Comparison of ENCODE assay signal across 8 cellular contexts in genomic region chr22:23219787-23220484, GRCh38. TPM values are rescaled to one million over a fixed set of nuclear protein-coding genes. Genes with fewer than 3 reads are reported as not detected.
DNase-seq lines count a peak whose midpoint lies in the region; ATAC-seq, FAIRE-seq and TF ChIP-seq lines count a peak whose summit lies in the region.

No MANE protein-coding gene starts in this region.

- no peak for DNase-seq in Caco-2
- peak; percentile 97 for DNase-seq in NAMALWA (ENCODE audit: low spot score)
- peak; percentile 17 for DNase-seq in activated T-cell treated with anti-CD3 and anti-CD28 coated beads for 1 hour (ENCODE audit: low read depth)
- DNase-seq in glomerular visceral epithelial cell (ENCODE audit: extremely low spot score), result peak; percentile 68
- peak; percentile 53 to 58 for DNase-seq in stimulated activated CD4-positive, alpha-beta T cell treated with anti-CD3 and anti-CD28 coated beads, Interleukin-4, amount 100 ng/mL, for 48 hours (ENCODE audit: low read depth in 2 of 2)
- no peak for DNase-seq in frontal cortex (ENCODE audit: low spot score in 2 of 2)

- no TSS peak for BruUV-seq in Caco-2 (replicated peaks; lab: Mats Ljungman, UMichigan)

- H3K36me3 Mint-ChIP-seq in Caco-2 (ENCODE audit: insufficient read depth, unreplicated experiment), result peaks cover 9% of the 10 kb centered on the region

- H3K4me3 ChIP-seq in Caco-2 (ENCODE audit: low read depth, low read length), result no peak overlapping the region

- peaks cover 51% of the 10 kb centered on the region for H3K4me1 ChIP-seq in Caco-2

- H3K9me3 ChIP-seq in Caco-2, result no peaks in the 10 kb centered on the region

- ATAC-seq in GM19463 (IDR thresholded peaks at IDR 0.05; ENCODE audit: unreplicated experiment) (peak; percentile 60), GM21825 (IDR thresholded peaks at IDR 0.05; ENCODE audit: unreplicated experiment) (no peak)

- peak overlapping the region; percentile 21 for H3K27ac Mint-ChIP-seq in Caco-2 (ENCODE audit: unreplicated experiment)

- intact Hi-C loops in Caco-2 (cut with micrococcal nuclease; ENCODE audit: unreplicated experiment), result no loop called here

- no peaks in the 10 kb centered on the region for H3K9me3 Mint-ChIP-seq in Caco-2 (ENCODE audit: unreplicated experiment)

- H3K4me3 Mint-ChIP-seq in Caco-2 (ENCODE audit: unreplicated experiment), result no peak overlapping the region

- FAIRE-seq in frontal cortex (lab: Jason Lieb, UNC), result no peak

- CTCF ChIA-PET in Caco-2 (lab: Charles Lee), result interaction anchor here (2.3 kb wide), 1 partner anchor 62 kb away, joined by 7 read pairs; no protein-coding TSS in a partner anchor

- TF ChIP-seq CTCF in Caco-2 (IDR thresholded peaks at IDR 0.05; ENCODE audit: insufficient read depth in 1 of 2, low read depth in 1 of 2, low read length in 1 of 2, severe bottlenecking in 1 of 2, unreplicated experiment in 1 of 2), result no peak

- no peaks in the 10 kb centered on the region for H3K27me3 ChIP-seq in Caco-2 (replicated peaks; ENCODE audit: control insufficient read depth, insufficient read depth, low read length)

- POLR2A ChIA-PET in Caco-2 (lab: Charles Lee), result no interaction called here

- no peaks in the 10 kb centered on the region for H3K36me3 ChIP-seq in Caco-2 (ENCODE audit: control insufficient read depth, insufficient read depth, low read length)

- H3K4me1 Mint-ChIP-seq in Caco-2 (ENCODE audit: low read depth, unreplicated experiment), result peaks cover 52% of the 10 kb centered on the region

- H3K27me3 Mint-ChIP-seq in Caco-2 (ENCODE audit: insufficient read depth, unreplicated experiment), result no peaks in the 10 kb centered on the region

RNA-seq across cellular contexts. Expression of gene BCR, which starts 39.6 kb away (rescaled TPM):
- total RNA-seq in Caco-2 (2022) (74.1 and 87.4 TPM in 2 replicates), frontal cortex (46.1 TPM)

Comparison
In these comparisons a context has a peak if more than half of its experiments do, and no peak if none do; other contexts are left out.
1. DNase-seq: peak in NAMALWA (single experiment), activated T-cell treated with anti-CD3 and anti-CD28 coated beads for 1 hour (single experiment), glomerular visceral epithelial cell (single experiment) and stimulated activated CD4-positive, alpha-beta T cell treated with anti-CD3 and anti-CD28 coated beads, Interleukin-4, amount 100 ng/mL, for 48 hours (2 of 2); none in Caco-2 (0 of 2) and frontal cortex (0 of 2).